In the genomic region with DNA sequence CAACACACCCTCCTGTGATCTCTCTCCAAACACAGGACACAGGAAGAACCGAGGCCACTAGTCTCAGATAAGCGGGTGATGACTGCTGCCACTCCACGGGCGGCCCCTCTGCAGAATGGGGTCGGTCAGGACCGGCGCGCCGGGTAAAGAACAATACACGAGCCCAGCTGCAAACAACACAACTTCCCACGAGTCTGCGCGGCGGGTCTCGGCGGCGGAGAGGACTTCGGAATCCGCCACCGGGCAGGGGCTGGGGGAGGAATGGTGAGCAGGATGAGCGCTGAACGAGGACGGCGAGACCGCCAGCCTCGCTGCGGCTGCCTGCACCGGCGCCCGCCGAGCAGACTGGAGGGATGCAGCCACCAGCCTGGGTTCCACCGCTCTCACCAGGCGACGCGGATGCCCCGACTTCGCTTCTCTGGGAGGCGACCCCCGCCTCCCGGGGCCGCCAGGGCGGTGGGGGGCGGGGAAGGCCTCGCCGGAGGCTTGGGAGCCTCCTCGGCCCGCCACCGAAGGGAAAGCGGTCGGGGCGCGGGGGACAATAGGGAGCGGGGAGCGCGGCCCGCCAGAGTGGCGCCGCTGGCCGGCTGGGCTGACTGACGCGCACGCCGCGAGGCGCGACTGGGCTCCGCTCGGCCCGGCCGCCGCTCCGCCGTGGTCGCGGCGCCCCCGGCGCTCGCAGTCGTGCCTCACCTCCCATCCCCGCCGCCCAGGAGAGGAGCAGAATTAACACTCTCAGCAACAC, we compare ENCODE assay signal across 8 cellular contexts. TPM values are rescaled to one million over a fixed set of nuclear protein-coding genes. Genes with fewer than 3 reads are reported as not detected.
DNase-seq lines count a peak whose midpoint lies in the region; TF ChIP-seq lines count a peak whose summit lies in the region.

No MANE protein-coding gene starts in this region.

- H3K27me3 Mint-ChIP-seq in Caco-2 (ENCODE audit: insufficient read depth, unreplicated experiment), result no peaks in the 10 kb centered on the region

- H3K27ac Mint-ChIP-seq in Caco-2 (ENCODE audit: unreplicated experiment), result peak overlapping the region; percentile 89

- DNase-seq in Caco-2, result peak; percentile 60 to 61
- DNase-seq in GM20000 (ENCODE audit: low spot score), result peak; percentile 36
- peak; percentile 23 for DNase-seq in HK-2 (ENCODE audit: unreplicated experiment)
- DNase-seq in amniotic epithelial cell (ENCODE audit: low read depth), result peak; percentile 35
- peak; percentile 40 for DNase-seq in hepatic stellate cell (ENCODE audit: low spot score)
- peak; percentile 87 for DNase-seq in retina
- DNase-seq in NCI-H774 (lab: John Stamatoyannopoulos, UW), result no peak

- peak overlapping the region; percentile 69 for H2AFZ ChIP-seq in SU-DHL-6 (ENCODE audit: low read depth, low read length, severe bottlenecking)

- H3F3A ChIP-seq in SU-DHL-6 (ENCODE audit: insufficient read depth), result no peaks in the 10 kb centered on the region

- H3K27ac ChIP-seq in SU-DHL-6 (ENCODE audit: low read depth, low read length), result peak overlapping the region; percentile 63

- H3K9me3 Mint-ChIP-seq in Caco-2 (ENCODE audit: unreplicated experiment), result no peaks in the 10 kb centered on the region

- H3K4me1 Mint-ChIP-seq in Caco-2 (ENCODE audit: low read depth, unreplicated experiment), result peaks cover 8% of the 10 kb centered on the region

- H3K9me2 ChIP-seq in SU-DHL-6 (replicated peaks; ENCODE audit: insufficient read depth, low read length), result no peaks in the 10 kb centered on the region

- peak overlapping the region; percentile 98 for H3K4me3 ChIP-seq in Caco-2 (ENCODE audit: low read depth, low read length)
- peak overlapping the region; percentile 83 for H3K4me3 ChIP-seq in SU-DHL-6 (ENCODE audit: insufficient read depth, low read length, poor library complexity, severe bottlenecking)

- H3K4me1 ChIP-seq in Caco-2, result peaks cover 25% of the 10 kb centered on the region

- H3K9me3 ChIP-seq in Caco-2 (no peaks in the 10 kb centered on the region), SU-DHL-6 (ENCODE audit: insufficient read depth, low read length) (no peaks in the 10 kb centered on the region)

- H3K79me2 ChIP-seq in SU-DHL-6 (ENCODE audit: insufficient read depth, low read length), result peaks cover 47% of the 10 kb centered on the region

- no TSS peak for BruUV-seq in Caco-2 (replicated peaks; lab: Mats Ljungman, UMichigan)

- peak overlapping the region; percentile 88 for H3K4me2 ChIP-seq in SU-DHL-6 (ENCODE audit: low read depth, low read length, poor library complexity, severe bottlenecking)

- peak overlapping the region; percentile 87 for H3K4me3 Mint-ChIP-seq in Caco-2 (ENCODE audit: unreplicated experiment)

- intact Hi-C loops in Caco-2 (cut with micrococcal nuclease; ENCODE audit: unreplicated experiment), result loop anchor here (10.0 kb wide), 1 partner anchor 304 kb away; no protein-coding TSS in a partner anchor

- peak overlapping the region; percentile 80 for H3K9ac ChIP-seq in SU-DHL-6 (ENCODE audit: low read length)

- H4K20me1 ChIP-seq in SU-DHL-6 (ENCODE audit: low read depth, low read length), result peaks cover 32% of the 10 kb centered on the region

- H3K27me3 ChIP-seq in Caco-2 (replicated peaks; ENCODE audit: control insufficient read depth, insufficient read depth, low read length) (no peaks in the 10 kb centered on the region), SU-DHL-6 (ENCODE audit: low read length) (no peaks in the 10 kb centered on the region)

- POLR2A ChIA-PET in Caco-2 (lab: Charles Lee), result interaction anchor here (1.3 to 2.4 kb wide), 3 partner anchors 22 to 279 kb away, joined by 5 to 99 read pairs (median 6); partner anchors contain the start of gene MINDY2

- H3K36me3 ChIP-seq in Caco-2 (ENCODE audit: control insufficient read depth, insufficient read depth, low read length) (no peaks in the 10 kb centered on the region), SU-DHL-6 (ENCODE audit: low read length) (peaks cover 7% of the 10 kb centered on the region; the same call in 1 of the 2 replicates)

- CTCF ChIA-PET in Caco-2 (lab: Charles Lee), result interaction anchor here (1.1 to 3.0 kb wide), 3 partner anchors 22 to 526 kb away, joined by 3 to 42 read pairs (median 5); partner anchors contain the start of gene MINDY2

- TF ChIP-seq CTCF in Caco-2 (IDR thresholded peaks at IDR 0.05; ENCODE audit: insufficient read depth in 1 of 2, low read depth in 1 of 2, low read length in 1 of 2, severe bottlenecking in 1 of 2, unreplicated experiment in 1 of 2), result no peak
- TF ChIP-seq CTCF in GM20000 (IDR thresholded peaks at IDR 0.05; ENCODE audit: extremely low read depth, missing control alignments), result no peak
- TF ChIP-seq CTCF in SU-DHL-6 (IDR thresholded peaks at IDR 0.05; ENCODE audit: insufficient read depth, low read length, poor library complexity, severe bottlenecking), result no peak

- peaks cover 5% of the 10 kb centered on the region for H3K36me3 Mint-ChIP-seq in Caco-2 (ENCODE audit: insufficient read depth, unreplicated experiment)

RNA-seq across cellular contexts. Expression of gene ADAM10, which starts 0.5 kb away (rescaled TPM):
- 168 and 170 TPM in 2 replicates for total RNA-seq in Caco-2 (2022)

RNA-seq across cellular contexts. Expression of gene MINDY2, which starts 22.1 kb away (rescaled TPM):
- total RNA-seq in Caco-2 (2022), result 24.0 and 25.5 TPM in 2 replicates
